ENCODE assay signal across 16 cellular contexts in genomic region chr21:33893917-33894316, GRCh38.
"Had no signal": no experiment of that assay in that cellular context is flagged by ENCODE, and none has a peak within 500 bp of the region (broad histone marks: within the 10 kb centered on the region; RNA-seq: fewer than 3 reads in every experiment).

No MANE protein-coding gene starts in this region.

- H3K9me3 Mint-ChIP-seq: activated CD4-positive, alpha-beta memory T cell treated with anti-CD3 and anti-CD28 coated beads, Interleukin-2, amount 10 ng/mL, durations not matched to agents 7 days and 5 days; activated naive CD8-positive, alpha-beta T cell treated with anti-CD3 and anti-CD28 coated beads, Interleukin-2, amount 10 ng/mL, durations not matched to agents 7 days and 5 days; activated T-cell treated with anti-CD3 and anti-CD28 coated beads, Interleukin-2, amount 50 U/mL, for 72 hours; neural crest cell; T-helper 2 cell treated with Interferon-gamma antibody and Interleukin-4, amounts not matched to agents 5 μg/mL and 100 μg/mL, for 36 hours had no signal

- H3K9me3 ChIP-seq: heart right ventricle, spleen, transverse colon had no signal

- H3K27ac ChIP-seq: spleen, transverse colon had no signal

- DNase-seq: activated CD4-positive, alpha-beta memory T cell treated with anti-CD3 and anti-CD28 coated beads, Interleukin-2, amount 10 ng/mL, durations not matched to agents 7 days and 5 days; activated CD4-positive, alpha-beta T cell treated with anti-CD3 and anti-CD28 coated beads for 36 hours; activated naive CD8-positive, alpha-beta T cell treated with anti-CD3 and anti-CD28 coated beads, Interleukin-2, amount 10 ng/mL, durations not matched to agents 7 days and 5 days; activated T-cell treated with anti-CD3 and anti-CD28 coated beads, Interleukin-2, amount 50 U/mL, for 72 hours; foreskin melanocyte; heart right ventricle; islet precursor cell; mammary epithelial cell; posterior cingulate gyrus; right cardiac atrium; spleen; stimulated activated CD4-positive, alpha-beta T cell treated with anti-CD3 and anti-CD28 coated beads, Interleukin-2, amount 100 ng/mL, for 24 hours; SW 1271; transverse colon had no signal

- H3K36me3 ChIP-seq: transverse colon had no signal

- H3K36me3 Mint-ChIP-seq: activated naive CD8-positive, alpha-beta T cell treated with anti-CD3 and anti-CD28 coated beads, Interleukin-2, amount 10 ng/mL, durations not matched to agents 7 days and 5 days had no signal

- H3K27ac Mint-ChIP-seq: activated CD4-positive, alpha-beta memory T cell treated with anti-CD3 and anti-CD28 coated beads, Interleukin-2, amount 10 ng/mL, durations not matched to agents 7 days and 5 days; activated T-cell treated with anti-CD3 and anti-CD28 coated beads, Interleukin-2, amount 50 U/mL, for 72 hours had no signal

- H3K4me3 Mint-ChIP-seq: activated CD4-positive, alpha-beta memory T cell treated with anti-CD3 and anti-CD28 coated beads, Interleukin-2, amount 10 ng/mL, durations not matched to agents 7 days and 5 days had no signal

- H3K27me3 ChIP-seq: heart right ventricle, transverse colon had no signal
